8 cellular contexts compared by ENCODE assay signal in the genomic region with DNA sequence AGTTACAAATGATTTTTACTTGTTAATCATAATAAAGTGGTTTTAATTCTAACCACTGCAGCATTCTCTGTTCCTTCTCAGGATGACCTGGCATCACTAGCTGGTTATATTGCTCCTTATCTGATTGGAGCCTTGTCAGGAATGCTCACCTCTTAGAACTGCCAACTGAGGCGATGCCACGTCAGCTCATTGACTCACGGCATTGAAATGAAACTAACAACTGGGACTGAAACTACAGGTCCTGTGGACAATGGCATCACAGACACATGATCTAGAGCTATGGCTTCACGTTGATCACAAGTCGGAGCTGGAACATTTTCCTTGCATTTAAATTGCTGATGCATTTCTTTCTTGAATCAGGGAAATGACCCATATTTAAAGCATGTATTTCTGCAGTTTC. TPM values are rescaled to one million over a fixed set of nuclear protein-coding genes. Genes with fewer than 3 reads are reported as not detected.
DNase-seq lines count a peak whose midpoint lies in the region; ATAC-seq lines count a peak whose summit lies in the region.

No MANE protein-coding gene starts in this region.

- no peaks in the 10 kb centered on the region for H3K27me3 ChIP-seq in adipocyte (replicated peaks; ENCODE audit: control insufficient read depth, insufficient read depth, low read length)

- H3K4me1 ChIP-seq in adipocyte (ENCODE audit: control insufficient read depth, insufficient read depth, low read length), result peaks cover 14% of the 10 kb centered on the region

- ATAC-seq in GM18867 (IDR thresholded peaks at IDR 0.05; ENCODE audit: unreplicated experiment), result peak; percentile 90
- peak; percentile 71 for ATAC-seq in HG03159 (IDR thresholded peaks at IDR 0.05; ENCODE audit: unreplicated experiment)
- peak; percentile 57 for ATAC-seq in left lobe of liver

- H3K9me3 ChIP-seq in adipocyte (ENCODE audit: control insufficient read depth, low read length), result peaks cover 3% of the 10 kb centered on the region

- no peaks in the 10 kb centered on the region for H3K36me3 ChIP-seq in adipocyte (ENCODE audit: control insufficient read depth, insufficient read depth, low read length, severe bottlenecking)

- H3K4me3 ChIP-seq in adipocyte (ENCODE audit: low read length), result no peak overlapping the region

- DNase-seq in adipocyte (ENCODE audit: low read depth) (peak; percentile 61), left lobe of liver (ENCODE audit: low spot score) (peak; percentile 50), NCI-H345 treated with DMSO at 0.1 percent for 48 hours (lab: John Stamatoyannopoulos, UW; ENCODE audit: unreplicated experiment) (no peak), NOMO-1 treated with DMSO at 0.1 percent for 48 hours (lab: John Stamatoyannopoulos, UW; ENCODE audit: unreplicated experiment) (no peak), T-helper 9 cell (no peak), COR-L47 (lab: John Stamatoyannopoulos, UW) (no peak)

- no peak overlapping the region for H3K9ac ChIP-seq in adipocyte (ENCODE audit: low read length)

RNA-seq across cellular contexts. Expression of gene MAP2, which starts 54.9 kb away (rescaled TPM):
- total RNA-seq in left lobe of liver, result 2.3 TPM

Comparison
In these comparisons a context has a peak if more than half of its experiments do, and no peak if none do; other contexts are left out.
1. DNase-seq: peak in adipocyte (single experiment) and left lobe of liver (single experiment); none in NCI-H345 treated with DMSO at 0.1 percent for 48 hours (single experiment), NOMO-1 treated with DMSO at 0.1 percent for 48 hours (single experiment), T-helper 9 cell (single experiment) and COR-L47 (single experiment).
2. Peak in every context shown above with its lines, with median percentiles within 50 percentile points of each other: ATAC-seq.